ENCODE assay signal across 8 cellular contexts in the genomic region with DNA sequence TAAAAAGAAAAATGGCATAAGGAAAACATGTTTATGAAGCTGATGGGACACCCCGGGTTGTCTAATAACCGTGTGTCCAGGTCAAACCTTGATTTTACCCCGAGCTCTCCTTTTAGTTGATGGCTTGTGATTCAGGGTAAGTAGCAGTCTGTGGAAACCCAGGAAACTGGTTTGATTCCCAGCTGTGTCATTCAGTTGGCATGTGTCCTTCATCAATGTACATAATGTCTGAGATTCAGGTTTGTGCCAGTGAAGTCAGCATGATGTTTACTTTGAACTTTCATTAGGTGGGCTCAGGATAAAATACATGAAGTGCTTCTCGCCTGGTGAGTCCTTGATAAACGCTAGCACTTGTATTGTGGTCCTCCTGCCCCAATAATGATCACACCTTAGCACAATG. TPM values are rescaled to one million over a fixed set of nuclear protein-coding genes. Genes with fewer than 3 reads are reported as not detected.
A peak's percentile ranks its signal among the peaks of the same experiment; 100 is the strongest.
DNase-seq lines count a peak whose midpoint lies in the region; ATAC-seq and TF ChIP-seq lines count a peak whose summit lies in the region.

No MANE protein-coding gene starts in this region.

- H3K9me2 ChIP-seq in SK-N-SH (no peaks in the 10 kb centered on the region), hepatocyte (replicated peaks; ENCODE audit: insufficient read depth) (no peaks in the 10 kb centered on the region)

- H3K27ac ChIP-seq in SK-N-SH (ENCODE audit: low read depth in 2 of 2, low read length in 1 of 2) (peak overlapping the region in 1 of 2 experiments; percentile 45; a peak in 1 of 4 replicates), hepatocyte (peak overlapping the region; percentile 16), smooth muscle cell (ENCODE audit: low read depth) (peak overlapping the region; percentile 36)

- H4K20me1 ChIP-seq in SK-N-SH (ENCODE audit: insufficient read depth): no peaks in the 10 kb centered on the region
- no peaks in the 10 kb centered on the region for H4K20me1 ChIP-seq in hepatocyte (ENCODE audit: insufficient read depth, poor library complexity, severe bottlenecking)
- H4K20me1 ChIP-seq in smooth muscle cell (ENCODE audit: low read depth): peaks cover 7% of the 10 kb centered on the region

- peaks cover 26% of the 10 kb centered on the region for H3K79me2 ChIP-seq in SK-N-SH (ENCODE audit: insufficient read depth)
- peaks cover 22% of the 10 kb centered on the region for H3K79me2 ChIP-seq in hepatocyte
- peaks cover 28% of the 10 kb centered on the region for H3K79me2 ChIP-seq in smooth muscle cell (ENCODE audit: low read depth)

- H3F3A ChIP-seq in SK-N-SH (replicated peaks; ENCODE audit: insufficient read depth): peaks cover 20% of the 10 kb centered on the region
- no peaks in the 10 kb centered on the region for H3F3A ChIP-seq in smooth muscle cell (ENCODE audit: low read depth)

- no peak overlapping the region; a peak in 1 of 4 replicates for H3K4me3 ChIP-seq in SK-N-SH (ENCODE audit: low read depth in 2 of 2, low read length in 1 of 2)
- H3K4me3 ChIP-seq in hepatocyte: no peak overlapping the region
- no peak overlapping the region for H3K4me3 ChIP-seq in smooth muscle cell

- TF ChIP-seq EP300 in SK-N-SH (IDR thresholded peaks at IDR 0.05; ENCODE audit: borderline replicate concordance in 1 of 2, low read depth in 1 of 2, low read length in 1 of 2): no peak

- H3K27me3 ChIP-seq in SK-N-SH (ENCODE audit: insufficient read depth) (no peaks in the 10 kb centered on the region), hepatocyte (no peaks in the 10 kb centered on the region), smooth muscle cell (ENCODE audit: low read depth) (no peaks in the 10 kb centered on the region)

- H3K4me2 ChIP-seq in SK-N-SH (0 out of 2 replicates have a peak overlapping the region, but pooled peaks have one; percentile 49), hepatocyte (peak overlapping the region; percentile 41), smooth muscle cell (peak overlapping the region; percentile 20)

- ATAC-seq in SK-N-SH treated with all-trans-retinoic acid at 6 μM for 48 hours: no peak
- ATAC-seq in GM19397 (IDR thresholded peaks at IDR 0.05; ENCODE audit: unreplicated experiment): no peak
- ATAC-seq in HG02610 (IDR thresholded peaks at IDR 0.05; ENCODE audit: unreplicated experiment): no peak

- peak overlapping the region; percentile 31; the same call in 1 of the 2 replicates for H2AFZ ChIP-seq in SK-N-SH (ENCODE audit: low read depth)
- H2AFZ ChIP-seq in hepatocyte: peak overlapping the region; percentile 34
- no peak overlapping the region for H2AFZ ChIP-seq in smooth muscle cell (ENCODE audit: low read depth)

- no peak for TF ChIP-seq RAD21 in SK-N-SH (IDR thresholded peaks at IDR 0.05; ENCODE audit: low read length)

- H3K9ac ChIP-seq in SK-N-SH: no peak overlapping the region
- H3K9ac ChIP-seq in smooth muscle cell (ENCODE audit: low read depth): no peak overlapping the region

- H3K36me3 ChIP-seq in SK-N-SH (replicated peaks in 1 of 2; ENCODE audit: control insufficient read depth in 1 of 2, insufficient read depth in 2 of 2, low read length in 1 of 2): no peaks in the 10 kb centered on the region
- no peaks in the 10 kb centered on the region for H3K36me3 ChIP-seq in hepatocyte (replicated peaks; ENCODE audit: insufficient read depth, low read depth)
- no peaks in the 10 kb centered on the region for H3K36me3 ChIP-seq in smooth muscle cell (ENCODE audit: low read depth)

- WGBS in SK-N-SH (ENCODE audit: low lambda C conversion rate): 79% methylated on average over 5 of the region's 5 CpGs
- 92% methylated on average over 5 of the region's 5 CpGs for WGBS in hepatocyte (ENCODE audit: low lambda C conversion rate, missing lambda C conversion rate)
- WGBS in smooth muscle cell (ENCODE audit: low lambda C conversion rate): 86% methylated on average over 5 of the region's 5 CpGs

- DNase-seq in SK-N-SH (no peak), RKO (ENCODE audit: low spot score) (peak; percentile 63), hepatocyte (ENCODE audit: low spot score) (no peak), smooth muscle cell (lab: John Stamatoyannopoulos, UW; ENCODE audit: unreplicated experiment) (no peak), cortex of kidney (lab: John Stamatoyannopoulos, UW) (no peak)

- CTCF ChIA-PET in SK-N-SH (lab: Yijun Ruan, JAX): interaction anchor here (0.6 to 7.8 kb wide), 61 partner anchors 11 to 628 kb away, joined by 3 to 140 read pairs (median 5); a partner anchor contains a TSS

- peaks cover 8 to 13% of the 10 kb centered on the region in 2 experiments; a peak in 2 of 4 replicates for H3K4me1 ChIP-seq in SK-N-SH (ENCODE audit: control insufficient read depth in 1 of 2, insufficient read depth in 2 of 2, low read depth in 1 of 2, low read length in 1 of 2)
- no peaks in the 10 kb centered on the region for H3K4me1 ChIP-seq in hepatocyte (ENCODE audit: insufficient read depth)
- peaks cover 7% of the 10 kb centered on the region for H3K4me1 ChIP-seq in smooth muscle cell (ENCODE audit: low read depth)

- POLR2A ChIA-PET in SK-N-SH (lab: Yijun Ruan, JAX): no interaction called here

- H3K9me3 ChIP-seq in SK-N-SH: no peaks in the 10 kb centered on the region
- H3K9me3 ChIP-seq in hepatocyte (ENCODE audit: low read depth): no peaks in the 10 kb centered on the region
- no peaks in the 10 kb centered on the region for H3K9me3 ChIP-seq in smooth muscle cell (replicated peaks; ENCODE audit: low read depth)

- TF ChIP-seq CTCF in SK-N-SH (IDR thresholded peaks at IDR 0.05): no peak
- TF ChIP-seq CTCF in hepatocyte (IDR thresholded peaks at IDR 0.05; ENCODE audit: poor library complexity): no peak
- no peak for TF ChIP-seq CTCF in smooth muscle cell (IDR thresholded peaks at IDR 0.05; ENCODE audit: borderline replicate concordance, insufficient read depth, poor library complexity, severe bottlenecking)

TF ChIP-seq in SK-N-SH, 30 proteins besides CTCF, POLR2A, EP300 and RAD21 (continues in another document):
- no peak for TF ChIP-seq TAF1 (IDR thresholded peaks at IDR 0.05; ENCODE audit: borderline replicate concordance, low read depth, low read length)

TF ChIP-seq in SK-N-SH treated with all-trans-retinoic acid at 6 μM for 48 hours, 23 proteins besides CTCF, POLR2A, EP300 and RAD21:
- TF ChIP-seq CSDC2 (CRISPR knock-in tag; IDR thresholded peaks at IDR 0.05) (no peak), OSR1 (CRISPR knock-in tag; IDR thresholded peaks at IDR 0.05) (no peak), PPARA (CRISPR knock-in tag; IDR thresholded peaks at IDR 0.05; ENCODE audit: borderline replicate concordance) (no peak), RARB (CRISPR knock-in tag; IDR thresholded peaks at IDR 0.05) (no peak), BACH2 (CRISPR knock-in tag; IDR thresholded peaks at IDR 0.05; ENCODE audit: borderline replicate concordance) (no peak), ZNF565 (CRISPR knock-in tag; conservative IDR thresholded peaks at IDR 0.05; ENCODE audit: low read depth) (no peak), ZNF70 (CRISPR knock-in tag; IDR thresholded peaks at IDR 0.05) (no peak), ISL1 (CRISPR knock-in tag; IDR thresholded peaks at IDR 0.05) (no peak), ZFP30 (CRISPR knock-in tag; IDR thresholded peaks at IDR 0.05) (no peak)

RNA-seq across cellular contexts. Expression of a gene that starts 4.3 kb away (rescaled TPM):
- polyA plus RNA-seq in SK-N-SH (2012; rRNA removed): 111 and 114 TPM in 2 replicates
- 96.5 and 100 TPM in 2 replicates for polyA plus RNA-seq in SK-N-SH (2012; cell fraction: cytosol; rRNA removed)
- 112 and 138 TPM in 2 replicates for polyA plus RNA-seq in SK-N-SH (2012; cell fraction: nucleus; rRNA removed)
- 167 and 169 TPM in 2 replicates for total RNA-seq in hepatocyte
- polyA plus RNA-seq in hepatocyte: 176 and 185 TPM in 2 replicates
- total RNA-seq in smooth muscle cell: 177 and 210 TPM in 2 replicates
- polyA plus RNA-seq in smooth muscle cell: 228 and 265 TPM in 2 replicates

RNA-seq across cellular contexts. Expression of a gene that starts 33.5 kb away (rescaled TPM):
- polyA plus RNA-seq in SK-N-SH (2012; rRNA removed) (29.0 and 32.4 TPM in 2 replicates), hepatocyte (30.0 and 34.3 TPM in 2 replicates), smooth muscle cell (25.0 and 33.8 TPM in 2 replicates)
- polyA plus RNA-seq in SK-N-SH (2012; cell fraction: cytosol; rRNA removed): 33.5 and 34.7 TPM in 2 replicates
- polyA plus RNA-seq in SK-N-SH (2012; cell fraction: nucleus; rRNA removed): 22.5 and 25.0 TPM in 2 replicates
- total RNA-seq in hepatocyte (16.8 and 20.1 TPM in 2 replicates), smooth muscle cell (9.3 and 15.2 TPM in 2 replicates)
